Comparison of ENCODE assay signal across 15 cellular contexts in genomic region chr4:25823632-25824031, GRCh38.
"Had no signal": no experiment of that assay in that cellular context is flagged by ENCODE, and none has a peak within 500 bp of the region (broad histone marks: within the 10 kb centered on the region; RNA-seq: fewer than 3 reads in every experiment).

No MANE protein-coding gene starts in this region.

- H3K27me3 ChIP-seq: body of pancreas, esophagus squamous epithelium, tibial artery, uterus had no signal

- H3K4me3 ChIP-seq: body of pancreas, esophagus squamous epithelium, tibial artery, uterus had no signal

- H3K36me3 ChIP-seq: tibial artery, uterus had no signal

- H3K4me1 ChIP-seq: esophagus squamous epithelium, tibial artery, uterus had no signal

- DNase-seq: activated CD4-positive, alpha-beta T cell treated with anti-CD3 and anti-CD28 coated beads, Interleukin-2, amount 10 ng/mL, durations not matched to agents 7 days and 5 days; activated CD8-positive, alpha-beta memory T cell treated with anti-CD3 and anti-CD28 coated beads, Interleukin-2, amount 50 U/mL, for 48 hours; activated gamma-delta T cell treated with Interleukin-2 at 50 U/mL for 16 hours; activated T-cell treated with anti-CD3 and anti-CD28 coated beads, Interleukin-2, amount 50 U/mL, for 72 hours; amygdala; body of pancreas; central memory CD4-positive, alpha-beta T cell; effector CD8-positive, alpha-beta T cell; esophagus squamous epithelium; hippocampal formation; midbrain; naive B cell; stimulated activated naive CD4-positive, alpha-beta T cell; tibial artery; uterus had no signal

- H3K27ac ChIP-seq: body of pancreas, esophagus squamous epithelium, tibial artery, uterus had no signal

- H3K9me3 ChIP-seq: body of pancreas, esophagus squamous epithelium, tibial artery, uterus had no signal
